ENCODE assay signal across 30 cellular contexts in the genomic region with DNA sequence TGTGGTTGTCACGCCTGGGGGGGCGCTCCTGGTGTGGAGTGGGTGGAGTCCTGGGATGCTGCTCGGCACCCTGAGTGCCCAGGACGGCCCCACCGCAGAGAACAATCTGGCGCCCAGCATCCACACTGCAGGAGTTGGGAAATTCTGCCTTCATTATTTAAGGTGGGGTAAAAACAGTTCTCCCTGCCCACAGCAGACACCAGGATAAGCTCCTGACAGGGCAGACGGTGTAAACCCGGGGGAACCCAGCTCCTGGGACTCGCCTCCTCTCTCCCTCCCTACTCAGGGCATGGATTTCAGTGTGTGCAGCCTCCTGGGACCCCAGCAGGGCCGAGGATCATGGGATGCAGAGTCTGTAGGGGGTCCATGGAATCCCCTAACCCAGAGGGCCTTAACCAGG. TPM values are rescaled to one million over a fixed set of nuclear protein-coding genes. Genes with fewer than 3 reads are reported as not detected.
"Had no signal": no experiment of that assay in that cellular context is flagged by ENCODE, and none has a peak within 500 bp of the region (broad histone marks: within the 10 kb centered on the region; RNA-seq: fewer than 3 reads in every experiment).

No MANE protein-coding gene starts in this region.

- H3K4me1 ChIP-seq: foreskin keratinocyte had no signal

- FAIRE-seq: small intestine, urothelium cell line had no signal

- DNase-seq: activated naive CD4-positive, alpha-beta T cell treated with anti-CD3 and anti-CD28 coated beads, Interleukin-2, amount 10 ng/mL, durations not matched to agents 7 days and 5 days; activated naive CD8-positive, alpha-beta T cell treated with anti-CD3 and anti-CD28 coated beads, Interleukin-2, amount 50 U/mL, for 24 hours; activated T-cell treated with anti-CD3 and anti-CD28 coated beads, Interleukin-2, amount 50 U/mL, for 4 hours; anterior cingulate cortex; effector CD8-positive, alpha-beta T cell; erythroblast; foreskin keratinocyte; hippocampal formation; kidney glomerular epithelial cell; left lung; naive thymus-derived CD4-positive, alpha-beta T cell; posterior cingulate gyrus; small intestine; stimulated activated CD4-positive, alpha-beta T cell treated with anti-CD3 and anti-CD28 coated beads, Interleukin-2, amount 100 ng/mL, for 24 hours; stimulated activated naive CD8-positive, alpha-beta T cell treated with anti-CD3 and anti-CD28 coated beads, Interleukin-15, amount 100 ng/mL, for 72 hours; tibial artery had no signal

- H3K27me3 Mint-ChIP-seq: activated naive CD8-positive, alpha-beta T cell treated with anti-CD3 and anti-CD28 coated beads, Interleukin-2, amount 50 U/mL, for 24 hours; brain; naive thymus-derived CD4-positive, alpha-beta T cell; stimulated activated naive CD8-positive, alpha-beta T cell treated with anti-CD3 and anti-CD28 coated beads, Interleukin-15, amount 100 ng/mL, for 72 hours had no signal

- H3K9ac ChIP-seq: neural progenitor cell had no signal

- H3K4me3 Mint-ChIP-seq: activated naive CD4-positive, alpha-beta T cell treated with anti-CD3 and anti-CD28 coated beads, Interleukin-2, amount 10 ng/mL, durations not matched to agents 7 days and 5 days; activated naive CD8-positive, alpha-beta T cell treated with anti-CD3 and anti-CD28 coated beads, Interleukin-2, amount 50 U/mL, for 24 hours; activated T-cell treated with anti-CD3 and anti-CD28 coated beads, Interleukin-2, amount 50 U/mL, for 4 hours; brain; naive thymus-derived CD4-positive, alpha-beta T cell; neural progenitor cell; stimulated activated effector memory CD8-positive, alpha-beta T cell treated with anti-CD3 and anti-CD28 coated beads, Interleukin-12 subunit alpha, Interleukin-12 subunit beta, amount 100 ng/mL, for 72 hours; stimulated activated naive CD8-positive, alpha-beta T cell treated with anti-CD3 and anti-CD28 coated beads, Interleukin-15, amount 100 ng/mL, for 72 hours had no signal

- H3K27ac ChIP-seq: foreskin keratinocyte, left lung, neural progenitor cell, tibial artery, VCaP had no signal

- H3K4me2 ChIP-seq: neural progenitor cell had no signal

- H3K27ac Mint-ChIP-seq: activated naive CD4-positive, alpha-beta T cell treated with anti-CD3 and anti-CD28 coated beads, Interleukin-2, amount 10 ng/mL, durations not matched to agents 7 days and 5 days; activated naive CD8-positive, alpha-beta T cell treated with anti-CD3 and anti-CD28 coated beads, Interleukin-2, amount 50 U/mL, for 24 hours; brain; naive thymus-derived CD4-positive, alpha-beta T cell; neural progenitor cell; stimulated activated effector memory CD8-positive, alpha-beta T cell treated with anti-CD3 and anti-CD28 coated beads, Interleukin-12 subunit alpha, Interleukin-12 subunit beta, amount 100 ng/mL, for 72 hours; stimulated activated naive CD8-positive, alpha-beta T cell treated with anti-CD3 and anti-CD28 coated beads, Interleukin-15, amount 100 ng/mL, for 72 hours had no signal

- H2AFZ ChIP-seq: neural progenitor cell had no signal

- ATAC-seq: activated naive CD8-positive, alpha-beta T cell treated with anti-CD3 and anti-CD28 coated beads, Interleukin-2, amount 50 U/mL, for 24 hours; activated T-cell treated with anti-CD3 and anti-CD28 coated beads, Interleukin-2, amount 50 U/mL, for 4 hours; foreskin keratinocyte; left lung; naive thymus-derived CD4-positive, alpha-beta T cell; sciatic nerve; stimulated activated effector memory CD8-positive, alpha-beta T cell treated with anti-CD3 and anti-CD28 coated beads, Interleukin-12 subunit alpha, Interleukin-12 subunit beta, amount 100 ng/mL, for 72 hours; stimulated activated naive CD8-positive, alpha-beta T cell treated with anti-CD3 and anti-CD28 coated beads, Interleukin-15, amount 100 ng/mL, for 72 hours had no signal

- H3K4me3 ChIP-seq: left lung, lung, neural progenitor cell, tibial artery had no signal

- H3K36me3 ChIP-seq: neural progenitor cell had no signal

- H3K27me3 ChIP-seq: foreskin keratinocyte, left lung, neural progenitor cell had no signal

- H3K4me1 Mint-ChIP-seq: activated naive CD4-positive, alpha-beta T cell treated with anti-CD3 and anti-CD28 coated beads, Interleukin-2, amount 10 ng/mL, durations not matched to agents 7 days and 5 days; activated naive CD8-positive, alpha-beta T cell treated with anti-CD3 and anti-CD28 coated beads, Interleukin-2, amount 50 U/mL, for 24 hours; brain; naive thymus-derived CD4-positive, alpha-beta T cell; stimulated activated effector memory CD8-positive, alpha-beta T cell treated with anti-CD3 and anti-CD28 coated beads, Interleukin-12 subunit alpha, Interleukin-12 subunit beta, amount 100 ng/mL, for 72 hours; stimulated activated naive CD8-positive, alpha-beta T cell treated with anti-CD3 and anti-CD28 coated beads, Interleukin-15, amount 100 ng/mL, for 72 hours had no signal

- H3K9me3 Mint-ChIP-seq: activated naive CD4-positive, alpha-beta T cell treated with anti-CD3 and anti-CD28 coated beads, Interleukin-2, amount 10 ng/mL, durations not matched to agents 7 days and 5 days; activated T-cell treated with anti-CD3 and anti-CD28 coated beads, Interleukin-2, amount 50 U/mL, for 4 hours; naive thymus-derived CD4-positive, alpha-beta T cell; neural progenitor cell; stimulated activated effector memory CD8-positive, alpha-beta T cell treated with anti-CD3 and anti-CD28 coated beads, Interleukin-12 subunit alpha, Interleukin-12 subunit beta, amount 100 ng/mL, for 72 hours; stimulated activated naive CD8-positive, alpha-beta T cell treated with anti-CD3 and anti-CD28 coated beads, Interleukin-15, amount 100 ng/mL, for 72 hours had no signal

RNA-seq across cellular contexts. Expression of gene GRIN3B, which starts 23.7 kb away (rescaled TPM):
- total RNA-seq: cardiac septum; sciatic nerve; T-helper 2 cell treated with Interferon-gamma antibody and Interleukin-4, amounts not matched to agents 100 ng/mL and 5 ng/mL, for 36 hours had no signal
- polyA plus RNA-seq: naive thymus-derived CD4-positive, alpha-beta T cell had no signal

RNA-seq across cellular contexts. Expression of gene RNU6-2, which starts 44.8 kb away (rescaled TPM):
- total RNA-seq: activated T-cell treated with anti-CD3 and anti-CD28 coated beads, Interleukin-2, amount 50 U/mL, for 4 hours; cardiac septum; chondrocyte; fibroblast of lung; foreskin keratinocyte; glomerular endothelial cell; left lung; lung; mesenteric fat pad; naive thymus-derived CD4-positive, alpha-beta T cell; omental fat pad; sciatic nerve; T-helper 2 cell treated with Interferon-gamma antibody and Interleukin-4, amounts not matched to agents 100 ng/mL and 5 ng/mL, for 36 hours had no signal
- polyA plus RNA-seq: fibroblast of lung; foreskin keratinocyte; lung; naive thymus-derived CD4-positive, alpha-beta T cell; small intestine had no signal
